22 cellular contexts compared by ENCODE assay signal in genomic region chr2:85652056-85652455, GRCh38. TPM values are rescaled to one million over a fixed set of nuclear protein-coding genes. Genes with fewer than 3 reads are reported as not detected.
"Had no signal": no experiment of that assay in that cellular context is flagged by ENCODE, and none has a peak within 500 bp of the region (broad histone marks: within the 10 kb centered on the region; RNA-seq: fewer than 3 reads in every experiment).

No MANE protein-coding gene starts in this region.

- H3K27me3 ChIP-seq: adrenal gland, heart right ventricle, tibial nerve had no signal

- DNase-seq: activated CD4-positive, alpha-beta T cell treated with anti-CD3 and anti-CD28 coated beads, Interleukin-2, amount 50 U/mL, for 1 hour; activated CD4-positive, CD25-positive, alpha-beta regulatory T cell treated with anti-CD3 and anti-CD28 coated beads, Interleukin-2, amount 50 U/mL, for 72 hours; activated gamma-delta T cell treated with Interleukin-2 at 50 U/mL for 16 hours; adrenal gland; effector CD4-positive, alpha-beta T cell; heart right ventricle; naive thymus-derived CD8-positive, alpha-beta T cell; posterior cingulate gyrus; stimulated activated CD4-positive, alpha-beta T cell treated with anti-CD3 and anti-CD28 coated beads, Interleukin-12 subunit alpha, Interleukin-12 subunit beta, amount 100 ng/mL, for 4 hours; stimulated activated CD4-positive, alpha-beta T cell treated with anti-CD3 and anti-CD28 coated beads, Interleukin-1b, Interleukin-23, amount 100 ng/mL, for 48 hours; stimulated activated CD8-positive, alpha-beta memory T cell treated with anti-CD3 and anti-CD28 coated beads, Interleukin-4, amount 100 ng/mL, for 48 hours; stimulated activated naive CD4-positive, alpha-beta T cell treated with Interleukin-2 at 50 U/mL for 16 hours; T1000 had no signal

- ATAC-seq: esophagus mucosa; heart right ventricle; naive thymus-derived CD8-positive, alpha-beta T cell had no signal

- H3K27me3 Mint-ChIP-seq: naive thymus-derived CD8-positive, alpha-beta T cell had no signal

- H3K4me3 ChIP-seq: adrenal gland, heart right ventricle, SK-N-MC, tibial nerve had no signal

- H3K27ac ChIP-seq: adrenal gland, heart right ventricle, SK-N-MC had no signal

- H3K4me1 ChIP-seq: adrenal gland, tibial nerve had no signal

- H3K4me3 Mint-ChIP-seq: naive thymus-derived CD8-positive, alpha-beta T cell had no signal

- H3K9me3 ChIP-seq: adrenal gland, heart right ventricle, tibial nerve had no signal

- H3K9me3 Mint-ChIP-seq: activated naive CD4-positive, alpha-beta T cell treated with anti-CD3 and anti-CD28 coated beads, Interleukin-2, amount 50 U/mL, for 72 hours; naive thymus-derived CD8-positive, alpha-beta T cell had no signal

RNA-seq across cellular contexts. Expression of gene SFTPB, which starts 15.9 kb away (rescaled TPM):
- total RNA-seq: activated naive CD4-positive, alpha-beta T cell treated with anti-CD3 and anti-CD28 coated beads, Interleukin-2, amount 50 U/mL, for 72 hours; liver; mesenteric fat pad; naive thymus-derived CD8-positive, alpha-beta T cell; renal cortical epithelial cell; subcutaneous adipose tissue; tibial nerve had no signal

RNA-seq across cellular contexts. Expression of gene GNLY, which starts 42.1 kb away (rescaled TPM):
- total RNA-seq: cerebellum, renal cortical epithelial cell had no signal
